In genomic region chr20:57076951-57077350, GRCh38 we compare ENCODE assay signal across 17 cellular contexts.
DNase-seq lines count a peak whose midpoint lies in the region; ATAC-seq and TF ChIP-seq lines count a peak whose summit lies in the region.
"Had no signal": no experiment of that assay in that cellular context is flagged by ENCODE, and none has a peak within 500 bp of the region (broad histone marks: within the 10 kb centered on the region; RNA-seq: fewer than 3 reads in every experiment).

No MANE protein-coding gene starts in this region.

- no peak overlapping the region for H3K4me3 ChIP-seq in AG09309 (ENCODE audit: control insufficient read depth, low read depth, low read length)
- H3K4me3 ChIP-seq in SJSA1, result no peak overlapping the region
- H3K4me3 ChIP-seq in trophoblast cell (ENCODE audit: low read depth, low read length), result no peak overlapping the region
- no peak overlapping the region for H3K4me3 ChIP-seq in stomach

- peak overlapping the region; percentile 94 for H2BK12ac ChIP-seq in trophoblast cell (ENCODE audit: low read length)

- intact Hi-C loops in stomach (cut with DNase I; ENCODE audit: low total_unique reads), result no loop called here

- H3K9me3 Mint-ChIP-seq in HFFc6, result peaks cover 32% of the 10 kb centered on the region

- H3K14ac ChIP-seq in trophoblast cell (ENCODE audit: low read length), result peak overlapping the region; percentile 83

- H4K12ac ChIP-seq in trophoblast cell (ENCODE audit: low read depth, low read length), result no peak overlapping the region

- peak overlapping the region; percentile 91 for H2BK120ac ChIP-seq in trophoblast cell (ENCODE audit: insufficient read depth, low read length, poor library complexity)

- H3K36me3 ChIP-seq in SJSA1 (no peaks in the 10 kb centered on the region), trophoblast cell (ENCODE audit: control insufficient read depth in 1 of 2, insufficient read depth in 2 of 2, low read length in 2 of 2) (no peaks in the 10 kb centered on the region), stomach (no peaks in the 10 kb centered on the region)
- H3K36me3 ChIP-seq: BE2C had no signal

- H3K27me3 ChIP-seq in SJSA1 (replicated peaks) (no peaks in the 10 kb centered on the region), trophoblast cell (ENCODE audit: insufficient read depth, low read length) (no peaks in the 10 kb centered on the region), stomach (peaks cover 0 to 41% (median 16%) of the 10 kb centered on the region in 3 donors)

- peak overlapping the region; percentile 81 for H3K27ac Mint-ChIP-seq in HFFc6
- H3K27ac Mint-ChIP-seq: CD8-positive, alpha-beta T cell; H9 had no signal

- H3K27ac ChIP-seq in SJSA1 (peak overlapping the region; percentile 50; the same call in 1 of the 2 replicates), trophoblast cell (ENCODE audit: low read depth, low read length) (peak overlapping the region; percentile 93), stomach (no peak overlapping the region)

- peak overlapping the region; percentile 95 for H4K91ac ChIP-seq in trophoblast cell (ENCODE audit: low read depth, low read length)

- H3K4ac ChIP-seq in trophoblast cell (ENCODE audit: low read depth, low read length), result peak overlapping the region; percentile 68

- H3K4me3 Mint-ChIP-seq in HFFc6, result peak overlapping the region; percentile 55
- H3K4me3 Mint-ChIP-seq: CD8-positive, alpha-beta T cell; H9 had no signal

- peaks cover 28% of the 10 kb centered on the region for H3K79me1 ChIP-seq in trophoblast cell (ENCODE audit: low read length)

- no CpG with 5 or more reads among the region's 3 CpGs for WGBS in trophoblast cell (ENCODE audit: extremely low coverage, insufficient coverage, insufficient read length)
- WGBS in stomach, 5 donors, result 54 to 72% (median 66%) methylated on average over 3 of the region's 3 CpGs

- ATAC-seq in GM21423 (IDR thresholded peaks at IDR 0.05; ENCODE audit: unreplicated experiment), result no peak
- ATAC-seq: CD8-positive, alpha-beta T cell had no signal

- no peak for TF ChIP-seq POLR2A in stomach (IDR thresholded peaks at IDR 0.05)

- H3K27me3 Mint-ChIP-seq in HFFc6 (ENCODE audit: insufficient read depth), result peaks cover 3% of the 10 kb centered on the region

- H2AK5ac ChIP-seq in trophoblast cell (ENCODE audit: low read length), result peak overlapping the region; percentile 81

- H3K4me1 Mint-ChIP-seq in HFFc6 (ENCODE audit: low read depth), result peaks cover 45% of the 10 kb centered on the region

- H3K9ac ChIP-seq in trophoblast cell (ENCODE audit: low read length), result no peak overlapping the region

- H3K9me3 ChIP-seq in SJSA1 (replicated peaks), result peaks cover 8% of the 10 kb centered on the region
- peaks cover 3% of the 10 kb centered on the region for H3K9me3 ChIP-seq in trophoblast cell (ENCODE audit: insufficient read depth, low read depth, low read length)
- peaks cover 0 to 53% (median 35%) of the 10 kb centered on the region in 4 donors for H3K9me3 ChIP-seq in stomach
- H3K9me3 ChIP-seq: BE2C had no signal

- TF ChIP-seq CTCF in AG09309 (IDR thresholded peaks at IDR 0.05; ENCODE audit: control insufficient read depth, insufficient read depth, low read depth, low read length, missing control alignments) (no peak), HFFc6 (IDR thresholded peaks at IDR 0.05) (no peak), stomach (IDR thresholded peaks at IDR 0.05) (no peak)

- H3K4me2 ChIP-seq in trophoblast cell (ENCODE audit: low read length), result no peak overlapping the region

- peak overlapping the region; percentile 72 for H3K18ac ChIP-seq in trophoblast cell (ENCODE audit: low read length)

- peaks cover 14% of the 10 kb centered on the region for H3K36me3 Mint-ChIP-seq in HFFc6 (ENCODE audit: low read depth)
- H3K36me3 Mint-ChIP-seq: CD8-positive, alpha-beta T cell had no signal

- H4K8ac ChIP-seq in trophoblast cell (ENCODE audit: low read depth, low read length), result peak overlapping the region; percentile 73

- H2AFZ ChIP-seq in trophoblast cell (ENCODE audit: insufficient read depth, low read length, poor library complexity), result no peak overlapping the region

- DNase-seq in AG09309 (ENCODE audit: low read depth) (peak; percentile 46), HFFc6 (peak; percentile 30), SJSA1 (ENCODE audit: low read depth in 1 of 2, low spot score in 2 of 2) (no peak), trophoblast cell (no peak), NCI-H524 (lab: John Stamatoyannopoulos, UW) (no peak), stomach (no peak)
- DNase-seq: BE2C; CD8-positive, alpha-beta T cell; DND-41; H9; NCI-H1417; NCI-H2029; NCI-H2227 treated with DMSO at 0.1 percent for 48 hours; NCI-H526 treated with DMSO at 0.1 percent for 48 hours; NK-92 treated with Interleukin-12 subunit alpha and Interleukin-12 subunit beta, amount 100 ng/mL, for 24 hours; SHP77 had no signal

- H3K4me1 ChIP-seq in SJSA1 (replicated peaks), result peaks cover 49% of the 10 kb centered on the region
- H3K4me1 ChIP-seq in trophoblast cell (ENCODE audit: control insufficient read depth in 1 of 2, insufficient read depth in 2 of 2, low read length in 2 of 2), result peaks cover 24 to 32% of the 10 kb centered on the region in 2 experiments
- no peaks in the 10 kb centered on the region for H3K4me1 ChIP-seq in stomach
- H3K4me1 ChIP-seq: BE2C had no signal

- H2BK5ac ChIP-seq in trophoblast cell (ENCODE audit: low read depth, low read length, poor library complexity), result peak overlapping the region; percentile 90

- H3K23ac ChIP-seq in trophoblast cell (ENCODE audit: low read length), result no peak overlapping the region

- no peak for TF ChIP-seq EP300 in stomach (IDR thresholded peaks at IDR 0.05)

- H3K79me2 ChIP-seq in trophoblast cell (ENCODE audit: control insufficient read depth, insufficient read depth, low read length, poor library complexity), result peaks cover 1% of the 10 kb centered on the region

Comparison
In these comparisons a context has a peak if more than half of its experiments do, and no peak if none do; other contexts are left out.
1. DNase-seq: peak in AG09309 (single experiment) and HFFc6 (single experiment); none in SJSA1 (0 of 2), trophoblast cell (0 of 2), NCI-H524 (0 of 2) and stomach (single experiment).
2. H3K27ac ChIP-seq: peak in SJSA1 (single experiment) and trophoblast cell (single experiment); none in stomach (0 of 5).